27 cellular contexts compared by ENCODE assay signal in genomic region chr2:189424956-189425355, GRCh38.
"Had no signal": no experiment of that assay in that cellular context is flagged by ENCODE, and none has a peak within 500 bp of the region (broad histone marks: within the 10 kb centered on the region; RNA-seq: fewer than 3 reads in every experiment).

No MANE protein-coding gene starts in this region.

- H2AFZ ChIP-seq: neural progenitor cell, parathyroid adenoma had no signal

- H3K4me2 ChIP-seq: neural progenitor cell, smooth muscle cell had no signal

- H3K9ac ChIP-seq: neural progenitor cell, parathyroid adenoma had no signal

- H3K79me2 ChIP-seq: parathyroid adenoma had no signal

- H3K27ac ChIP-seq: left ventricle myocardium inferior, neural progenitor cell, neutrophil, parathyroid adenoma, psoas muscle, right atrium auricular region, right lobe of liver, stomach, testis, thyroid gland, transverse colon, upper lobe of right lung had no signal

- H3K27me3 ChIP-seq: neural progenitor cell, neutrophil, right atrium auricular region, right lobe of liver, stomach, testis, thyroid gland, transverse colon, upper lobe of right lung had no signal

- H3K9me3 ChIP-seq: neutrophil, psoas muscle, right atrium auricular region, right lobe of liver, stomach, testis, thyroid gland, transverse colon, upper lobe of right lung had no signal

- H3K36me3 ChIP-seq: left ventricle myocardium inferior, neural progenitor cell, neutrophil, right atrium auricular region, right lobe of liver, stomach, thyroid gland, transverse colon, upper lobe of right lung had no signal

- H3K4me3 ChIP-seq: left ventricle myocardium inferior, lung, neural progenitor cell, psoas muscle, right atrium auricular region, right lobe of liver, smooth muscle cell, stomach, testis, thyroid gland, transverse colon, upper lobe of right lung had no signal

- ATAC-seq: natural killer cell; psoas muscle; right lobe of liver; stimulated activated memory B cell treated with anti-CD40 and anti-IgM and Interleukin-4, amounts not matched to agents 10 μg/mL and 1 μg/mL and 100 μg/mL, for 72 hours; upper lobe of right lung had no signal

- FAIRE-seq: urothelium cell line had no signal

- DNase-seq: islet precursor cell; left ventricle myocardium inferior; mesendoderm; naive B cell; natural killer cell; nephron progenitor cell; occipital lobe; psoas muscle; right lobe of liver; stimulated activated CD4-positive, alpha-beta T cell treated with anti-CD3 and anti-CD28 coated beads, Interleukin-1b, Interleukin-23, amount 100 ng/mL, for 48 hours; stimulated activated CD4-positive, alpha-beta T cell treated with anti-CD3 and anti-CD28 coated beads, Interleukin-2, amount 100 ng/mL, for 48 hours; stimulated activated CD4-positive, alpha-beta T cell treated with anti-CD3 and anti-CD28 coated beads, Interleukin-4, amount 100 ng/mL, for 4 hours; stimulated activated CD8-positive, alpha-beta memory T cell treated with anti-CD3 and anti-CD28 coated beads, Interleukin-4, amount 100 ng/mL, for 48 hours; stimulated activated naive CD4-positive, alpha-beta T cell treated with Interleukin-2 at 50 U/mL for 16 hours; stomach; testis; thyroid gland; transverse colon; upper lobe of right lung had no signal

- H3K4me1 ChIP-seq: left ventricle myocardium inferior, parathyroid adenoma, psoas muscle, right atrium auricular region, stomach, testis, thyroid gland, transverse colon, upper lobe of right lung had no signal
